15 cellular contexts compared by ENCODE assay signal in genomic region chr10:126628746-126629145, GRCh38.
"Had no signal": no experiment of that assay in that cellular context is flagged by ENCODE, and none has a peak within 500 bp of the region (broad histone marks: within the 10 kb centered on the region; RNA-seq: fewer than 3 reads in every experiment).

No MANE protein-coding gene starts in this region.

- ATAC-seq: activated T-cell treated with anti-CD3 and anti-CD28 coated beads, Interleukin-2, amount 50 U/mL, for 4 hours; left cardiac atrium; lower lobe of right lung; right cardiac atrium; SK-N-SH treated with all-trans-retinoic acid at 6 μM for 48 hours; stimulated activated naive CD8-positive, alpha-beta T cell treated with anti-CD3 and anti-CD28 coated beads, Interleukin-15, Interleukin-2, amounts not matched to agents 100 U/mL and 50 U/mL, for 24 hours; upper lobe of right lung had no signal

- DNase-seq: activated CD4-positive, alpha-beta memory T cell treated with anti-CD3 and anti-CD28 coated beads for 36 hours; activated effector memory CD4-positive, alpha-beta T cell treated with Interleukin-2 at 50 U/mL for 16 hours; activated T-cell treated with anti-CD3 and anti-CD28 coated beads, Interleukin-2, amount 50 U/mL, for 4 hours; immature natural killer cell; left cardiac atrium; lower lobe of right lung; naive B cell; right cardiac atrium; SHP77 treated with DMSO at 0.1 percent for 48 hours; stimulated activated CD4-positive, alpha-beta T cell treated with anti-CD3 and anti-CD28 coated beads, Interleukin-4, amount 100 ng/mL, for 4 hours; stimulated activated CD8-positive, alpha-beta memory T cell treated with anti-CD3 and anti-CD28 coated beads, Interleukin-4, amount 100 ng/mL, for 48 hours; stimulated activated naive CD8-positive, alpha-beta T cell treated with anti-CD3 and anti-CD28 coated beads, Interleukin-15, Interleukin-2, amounts not matched to agents 100 U/mL and 50 U/mL, for 24 hours; testis; upper lobe of right lung had no signal
